Comparison of ENCODE assay signal across 17 cellular contexts in the genomic region with DNA sequence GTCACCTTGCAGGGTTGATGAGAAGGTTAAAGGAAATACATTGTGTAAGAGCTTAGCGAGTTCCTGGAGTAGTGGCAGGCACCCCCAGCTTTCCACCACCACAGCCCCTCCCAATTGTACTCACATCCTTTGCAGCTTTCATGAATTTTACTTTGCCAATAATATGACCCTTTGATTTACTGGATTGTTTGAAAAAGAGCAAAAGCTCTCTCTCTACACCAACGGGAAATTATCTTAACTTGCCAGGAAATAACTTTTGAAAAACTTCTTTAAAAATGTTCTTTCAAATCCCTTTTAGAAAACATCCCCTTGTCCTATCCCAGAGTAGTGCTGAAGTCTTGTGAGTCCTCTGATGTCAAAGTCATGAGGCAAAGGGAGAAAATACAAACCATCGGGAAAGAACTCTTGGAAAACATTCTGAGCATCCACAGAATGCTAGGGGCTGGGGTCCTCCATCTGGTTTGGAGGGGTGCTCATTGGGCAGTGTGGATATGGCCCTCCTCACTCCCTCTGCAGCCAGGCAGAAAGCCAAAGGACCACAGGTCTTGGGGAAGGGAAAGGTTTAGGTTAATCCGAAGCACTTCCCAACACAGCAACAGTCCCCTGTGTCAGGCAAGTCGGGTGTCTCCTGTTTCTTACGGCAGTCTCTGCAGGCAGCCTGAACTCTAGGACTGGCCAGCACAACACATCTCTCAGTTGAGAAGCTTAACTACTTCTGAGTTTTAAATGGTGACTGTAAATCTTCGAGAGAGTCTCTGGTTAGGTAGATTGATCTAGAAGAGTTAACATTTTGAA. TPM values are rescaled to one million over a fixed set of nuclear protein-coding genes. Genes with fewer than 3 reads are reported as not detected.
DNase-seq lines count a peak whose midpoint lies in the region; ATAC-seq, FAIRE-seq and TF ChIP-seq lines count a peak whose summit lies in the region.
"Had no signal": no experiment of that assay in that cellular context is flagged by ENCODE, and none has a peak within 500 bp of the region (broad histone marks: within the 10 kb centered on the region; RNA-seq: fewer than 3 reads in every experiment).

No MANE protein-coding gene starts in this region.

- no peaks in the 10 kb centered on the region for H3K9me2 ChIP-seq in hepatocyte (replicated peaks; ENCODE audit: insufficient read depth)

- CTCF ChIA-PET in MCF 10A (lab: Yijun Ruan, JAX) = interaction anchor here (1.3 kb wide), 2 partner anchors 8 to 14 kb away, joined by 3 to 4 read pairs; no protein-coding TSS in a partner anchor

- ATAC-seq in pancreas = peak in 3 of 4 donors; percentile 27 to 32 (median 30)
- no peak for ATAC-seq in stimulated activated memory B cell treated with anti-CD40 and anti-IgM and Interleukin-4, amounts not matched to agents 10 μg/mL and 1 μg/mL and 100 μg/mL, for 72 hours

- DNase-seq in breast epithelium (ENCODE audit: low spot score in 2 of 2) = no peak
- no peak for DNase-seq in MCF 10A (ENCODE audit: unreplicated experiment)
- DNase-seq in hepatocyte (ENCODE audit: low spot score) = no peak
- no peak for DNase-seq in pancreas
- peak in 1 of 2 donors; percentile 90 for DNase-seq in vagina (ENCODE audit: extremely low spot score in 2 of 2)
- no peak for DNase-seq in stimulated activated CD4-positive, alpha-beta T cell treated with anti-CD3 and anti-CD28 coated beads, Interleukin-2, amount 100 ng/mL, for 24 hours
- no peak for DNase-seq in HuH-7.5 (ENCODE audit: low spot score)
- DNase-seq: 8988T, anterior cingulate cortex, hippocampal formation, NCI-H226, SW 1271 had no signal

- no peaks in the 10 kb centered on the region for H3K4me1 Mint-ChIP-seq in MCF 10A (ENCODE audit: insufficient read depth, unreplicated experiment)
- H3K4me1 Mint-ChIP-seq in stimulated activated memory B cell treated with anti-CD40 and anti-IgM and Interleukin-4, amounts not matched to agents 10 μg/mL and 1 μg/mL and 100 μg/mL, for 72 hours = no peaks in the 10 kb centered on the region
- H3K4me1 Mint-ChIP-seq: memory B cell had no signal

- H4K20me1 ChIP-seq in hepatocyte (ENCODE audit: insufficient read depth, poor library complexity, severe bottlenecking) = peaks cover 13% of the 10 kb centered on the region

- TF ChIP-seq CTCF in breast epithelium (IDR thresholded peaks at IDR 0.05) (no peak), MCF 10A (IDR thresholded peaks at IDR 0.05; ENCODE audit: unreplicated experiment) (no peak), hepatocyte (IDR thresholded peaks at IDR 0.05; ENCODE audit: poor library complexity) (no peak), pancreas (IDR thresholded peaks at IDR 0.05) (no peak), vagina (IDR thresholded peaks at IDR 0.05) (no peak)

- no peak overlapping the region for H3K4me3 Mint-ChIP-seq in MCF 10A (ENCODE audit: unreplicated experiment)
- no peak overlapping the region for H3K4me3 Mint-ChIP-seq in stimulated activated memory B cell treated with anti-CD40 and anti-IgM and Interleukin-4, amounts not matched to agents 10 μg/mL and 1 μg/mL and 100 μg/mL, for 72 hours
- H3K4me3 Mint-ChIP-seq: activated T-helper 1 cell treated with anti-CD3 and anti-CD28 coated beads, Interleukin-12 subunit alpha, Interleukin-12 subunit beta, Interleukin-2, Interleukin-4 antibody, amounts not matched to agents 30 ng/mL and 10 ng/mL and 1 ng/mL, durations not matched to agents 14 hours and 24 hours and 36 hours; memory B cell had no signal

- peaks cover 0 to 9% of the 10 kb centered on the region in 2 donors for H3K4me1 ChIP-seq in breast epithelium
- peaks cover 14% of the 10 kb centered on the region for H3K4me1 ChIP-seq in hepatocyte (ENCODE audit: insufficient read depth)
- no peaks in the 10 kb centered on the region for H3K4me1 ChIP-seq in pancreas
- peaks cover 54% of the 10 kb centered on the region for H3K4me1 ChIP-seq in vagina

- H3K27me3 ChIP-seq in breast epithelium (no peaks in the 10 kb centered on the region), hepatocyte (no peaks in the 10 kb centered on the region), pancreas (no peaks in the 10 kb centered on the region), vagina (no peaks in the 10 kb centered on the region)

- intact Hi-C loops in breast epithelium (cut with DNase I; ENCODE audit: low total_unique reads) = no loop called here
- intact Hi-C loops in MCF 10A (cut with micrococcal nuclease) = no loop called here
- intact Hi-C loops in pancreas (cut with DNase I) = no loop called here
- intact Hi-C loops in vagina (cut with DNase I) = loop anchor here (2.0 kb wide), 1 partner anchor 37 kb away; a partner anchor contains a TSS

- TF ChIP-seq POLR2A in breast epithelium (IDR thresholded peaks at IDR 0.05) (no peak), vagina (IDR thresholded peaks at IDR 0.05) (no peak)

- BruUV-seq in MCF 10A (replicated peaks; lab: Mats Ljungman, UMichigan) = no TSS peak

- H3K9me3 ChIP-seq in breast epithelium = no peaks in the 10 kb centered on the region
- no peaks in the 10 kb centered on the region for H3K9me3 ChIP-seq in hepatocyte (ENCODE audit: low read depth)
- no peaks in the 10 kb centered on the region for H3K9me3 ChIP-seq in pancreas
- no peaks in the 10 kb centered on the region for H3K9me3 ChIP-seq in vagina
- H3K9me3 ChIP-seq: HAP-1 had no signal

- H3K27me3 Mint-ChIP-seq in MCF 10A (ENCODE audit: insufficient read depth, unreplicated experiment) = no peaks in the 10 kb centered on the region
- peaks cover 24% of the 10 kb centered on the region for H3K27me3 Mint-ChIP-seq in stimulated activated memory B cell treated with anti-CD40 and anti-IgM and Interleukin-4, amounts not matched to agents 10 μg/mL and 1 μg/mL and 100 μg/mL, for 72 hours

- no peak overlapping the region for H2AFZ ChIP-seq in hepatocyte

- H3K27ac Mint-ChIP-seq in MCF 10A (ENCODE audit: low read depth, unreplicated experiment) = no peak overlapping the region
- no peak overlapping the region for H3K27ac Mint-ChIP-seq in stimulated activated memory B cell treated with anti-CD40 and anti-IgM and Interleukin-4, amounts not matched to agents 10 μg/mL and 1 μg/mL and 100 μg/mL, for 72 hours
- H3K27ac Mint-ChIP-seq: activated T-helper 1 cell treated with anti-CD3 and anti-CD28 coated beads, Interleukin-12 subunit alpha, Interleukin-12 subunit beta, Interleukin-2, Interleukin-4 antibody, amounts not matched to agents 30 ng/mL and 10 ng/mL and 1 ng/mL, durations not matched to agents 14 hours and 24 hours and 36 hours; memory B cell had no signal

- H3K36me3 ChIP-seq in breast epithelium (no peaks in the 10 kb centered on the region), hepatocyte (replicated peaks; ENCODE audit: insufficient read depth, low read depth) (no peaks in the 10 kb centered on the region), pancreas (no peaks in the 10 kb centered on the region), vagina (peaks cover 0 to 28% of the 10 kb centered on the region in 2 donors)
- H3K36me3 ChIP-seq: HAP-1 had no signal

- H3K4me3 ChIP-seq in breast epithelium (peak overlapping the region in 1 of 3 donors; percentile 39), hepatocyte (no peak overlapping the region), pancreas (no peak overlapping the region), vagina (peak overlapping the region in 1 of 2 donors; percentile 9)
- H3K4me3 ChIP-seq: HAP-1 had no signal

- no peaks in the 10 kb centered on the region for H3K36me3 Mint-ChIP-seq in MCF 10A (ENCODE audit: insufficient read depth, unreplicated experiment)
- H3K36me3 Mint-ChIP-seq in stimulated activated memory B cell treated with anti-CD40 and anti-IgM and Interleukin-4, amounts not matched to agents 10 μg/mL and 1 μg/mL and 100 μg/mL, for 72 hours = no peaks in the 10 kb centered on the region
- H3K36me3 Mint-ChIP-seq: memory B cell had no signal

- 58% methylated on average over 7 of the region's 7 CpGs for WGBS in hepatocyte (ENCODE audit: low lambda C conversion rate, missing lambda C conversion rate)
- WGBS in pancreas, 2 donors = 65 to 67% methylated on average over 7 of the region's 7 CpGs

- no peaks in the 10 kb centered on the region for H3K9me3 Mint-ChIP-seq in MCF 10A (ENCODE audit: unreplicated experiment)
- no peaks in the 10 kb centered on the region for H3K9me3 Mint-ChIP-seq in stimulated activated memory B cell treated with anti-CD40 and anti-IgM and Interleukin-4, amounts not matched to agents 10 μg/mL and 1 μg/mL and 100 μg/mL, for 72 hours
- H3K9me3 Mint-ChIP-seq: activated T-helper 1 cell treated with anti-CD3 and anti-CD28 coated beads, Interleukin-12 subunit alpha, Interleukin-12 subunit beta, Interleukin-2, Interleukin-4 antibody, amounts not matched to agents 30 ng/mL and 10 ng/mL and 1 ng/mL, durations not matched to agents 14 hours and 24 hours and 36 hours; memory B cell had no signal

- POLR2A ChIA-PET in MCF 10A (lab: Yijun Ruan, JAX) = interaction anchor here (1.2 kb wide), 1 partner anchor 19 kb away, joined by 3 read pairs; no protein-coding TSS in a partner anchor

- H3K4me2 ChIP-seq in hepatocyte = no peak overlapping the region

- peak overlapping the region; percentile 92 to 97 for H3K27ac ChIP-seq in breast epithelium
- H3K27ac ChIP-seq in hepatocyte = peak overlapping the region; percentile 24
- peak overlapping the region in 1 of 4 donors; percentile 4 for H3K27ac ChIP-seq in pancreas
- peak overlapping the region; percentile 77 for H3K27ac ChIP-seq in vagina

- peaks cover 14% of the 10 kb centered on the region for H3K79me2 ChIP-seq in hepatocyte

- FAIRE-seq in pancreas (lab: Jason Lieb, UNC) = no peak
- FAIRE-seq: G401.6 had no signal

RNA-seq across cellular contexts. Expression of a gene that starts 36.5 kb away (rescaled TPM):
- 10 to 100 TPM; 48.8 to 56.6 (median 55.1) TPM for total RNA-seq in breast epithelium
- total RNA-seq in MCF 10A (2022) = 1.8 and 2.3 TPM in 2 replicates
- 17.9 and 20.4 TPM in 2 replicates for total RNA-seq in hepatocyte
- polyA plus RNA-seq in hepatocyte = 24.0 and 28.2 TPM in 2 replicates
- total RNA-seq in pancreas = 10 to 100 TPM in 4 of 6 donors, 1 to 10 TPM in 2; 4.9 to 19.5 (median 10.5) TPM
- polyA plus RNA-seq in pancreas = 1 to 10 TPM; 9.5 TPM
- 93.1 TPM for total RNA-seq in vagina
